10 cellular contexts compared by ENCODE assay signal in genomic region chr18:26350961-26351360, GRCh38.
"Had no signal": no experiment of that assay in that cellular context is flagged by ENCODE, and none has a peak within 500 bp of the region (broad histone marks: within the 10 kb centered on the region; RNA-seq: fewer than 3 reads in every experiment).

No MANE protein-coding gene starts in this region.

- H3K4me3 ChIP-seq: GM23248 had no signal

- H3K27ac Mint-ChIP-seq: H9, HFFc6 had no signal

- H2AFZ ChIP-seq: GM23248 had no signal

- DNase-seq: GM23248, GOT3, H9, HCEC 1CT, HFFc6, IMR-90, KBM-7 had no signal

- FAIRE-seq: H54, HTR-8/SVneo had no signal

- H3K4me2 ChIP-seq: KMS-11 had no signal

- H3K27ac ChIP-seq: GM23248, KMS-11 had no signal

- H3K4me1 Mint-ChIP-seq: H9 had no signal

- H3K4me3 Mint-ChIP-seq: H9, HFFc6 had no signal

- H3K9ac ChIP-seq: GM23248, KMS-11 had no signal
